Comparison of ENCODE assay signal across 8 cellular contexts in genomic region chr12:50505386-50505827, GRCh38. TPM values are rescaled to one million over a fixed set of nuclear protein-coding genes. Genes with fewer than 3 reads are reported as not detected.
DNase-seq lines count a peak whose midpoint lies in the region; ATAC-seq and TF ChIP-seq lines count a peak whose summit lies in the region.

No MANE protein-coding gene starts in this region.

- peaks cover 45% of the 10 kb centered on the region for H3K4me1 Mint-ChIP-seq in CD14-positive monocyte
- peaks cover 31% of the 10 kb centered on the region for H3K4me1 Mint-ChIP-seq in WTC11
- peaks cover 42% of the 10 kb centered on the region for H3K4me1 Mint-ChIP-seq in mesothelial cell of epicardium
- peaks cover 51% of the 10 kb centered on the region for H3K4me1 Mint-ChIP-seq in stimulated activated naive CD8-positive, alpha-beta T cell treated with anti-CD3 and anti-CD28 coated beads, Interleukin-15, amount 100 ng/mL, for 72 hours

- H3K4me1 ChIP-seq in effector memory CD4-positive, alpha-beta T cell (ENCODE audit: control insufficient read depth, insufficient read depth, low read length, poor library complexity, severe bottlenecking) = peaks cover 40% of the 10 kb centered on the region

- H3K36me3 Mint-ChIP-seq in CD14-positive monocyte = no peaks in the 10 kb centered on the region
- H3K36me3 Mint-ChIP-seq in WTC11 = peaks cover 6% of the 10 kb centered on the region; the same call in 1 of the 2 replicates
- H3K36me3 Mint-ChIP-seq in mesothelial cell of epicardium = no peaks in the 10 kb centered on the region

- peak overlapping the region; percentile 83 for H3K27ac ChIP-seq in effector memory CD4-positive, alpha-beta T cell (ENCODE audit: insufficient read depth, low read length, poor library complexity, severe bottlenecking)

- H3K4me3 ChIP-seq in effector memory CD4-positive, alpha-beta T cell (ENCODE audit: insufficient read depth, low read depth, low read length, poor library complexity, severe bottlenecking) = peak overlapping the region; percentile 88

- H3K27ac Mint-ChIP-seq in CD14-positive monocyte = peak overlapping the region; percentile 89 to 96 (median 93)
- H3K27ac Mint-ChIP-seq in WTC11 = peak overlapping the region; percentile 53; the same call in 1 of the 2 replicates
- H3K27ac Mint-ChIP-seq in mesothelial cell of epicardium = peak overlapping the region; percentile 91
- H3K27ac Mint-ChIP-seq in stimulated activated naive CD8-positive, alpha-beta T cell treated with anti-CD3 and anti-CD28 coated beads, Interleukin-15, amount 100 ng/mL, for 72 hours = peak overlapping the region; percentile 87 to 98

- no peaks in the 10 kb centered on the region for H3K9me3 ChIP-seq in effector memory CD4-positive, alpha-beta T cell (ENCODE audit: control insufficient read depth, low read length)

- POLR2A ChIA-PET in WTC11 (lab: Charles Lee) = interaction anchor here (1.1 kb wide), 1 partner anchor 138 kb away, joined by 3 read pairs; no protein-coding TSS in a partner anchor

- H3K36me3 ChIP-seq in effector memory CD4-positive, alpha-beta T cell (ENCODE audit: control insufficient read depth, insufficient read depth, low read length) = no peaks in the 10 kb centered on the region

- peaks cover 2 to 15% (median 5%) of the 10 kb centered on the region in 7 donors for H3K9me3 Mint-ChIP-seq in CD14-positive monocyte
- H3K9me3 Mint-ChIP-seq in WTC11 = peaks cover 7% of the 10 kb centered on the region
- peaks cover 5% of the 10 kb centered on the region for H3K9me3 Mint-ChIP-seq in mesothelial cell of epicardium
- H3K9me3 Mint-ChIP-seq in stimulated activated naive CD8-positive, alpha-beta T cell treated with anti-CD3 and anti-CD28 coated beads, Interleukin-15, amount 100 ng/mL, for 72 hours = peaks cover 0 to 4% of the 10 kb centered on the region in 2 donors

- no peaks in the 10 kb centered on the region for H3K27me3 Mint-ChIP-seq in CD14-positive monocyte (ENCODE audit: low read depth in 3 of 3)
- H3K27me3 Mint-ChIP-seq in WTC11 (ENCODE audit: low read depth) = no peaks in the 10 kb centered on the region
- no peaks in the 10 kb centered on the region for H3K27me3 Mint-ChIP-seq in mesothelial cell of epicardium (ENCODE audit: low read depth)
- no peaks in the 10 kb centered on the region for H3K27me3 Mint-ChIP-seq in stimulated activated naive CD8-positive, alpha-beta T cell treated with anti-CD3 and anti-CD28 coated beads, Interleukin-15, amount 100 ng/mL, for 72 hours

- DNase-seq in CD14-positive monocyte (ENCODE audit: low spot score) (peak; percentile 47), WTC11 (ENCODE audit: low spot score) (peak; percentile 31), mesothelial cell of epicardium (ENCODE audit: low spot score in 2 of 2, unreplicated experiment in 2 of 2) (peak in 1 of 2 experiments; percentile 39), OCI-M2 (lab: John Stamatoyannopoulos, UW; ENCODE audit: unreplicated experiment) (no peak)
- DNase-seq in effector memory CD4-positive, alpha-beta T cell = no peak
- DNase-seq in stimulated activated naive CD8-positive, alpha-beta T cell treated with anti-CD3 and anti-CD28 coated beads, Interleukin-15, amount 100 ng/mL, for 72 hours = no peak

- TF ChIP-seq CTCF in CD14-positive monocyte (IDR thresholded peaks at IDR 0.05) = no peak
- TF ChIP-seq CTCF in WTC11 (IDR thresholded peaks at IDR 0.05) = no peak
- TF ChIP-seq CTCF in mesothelial cell of epicardium (IDR thresholded peaks at IDR 0.05; ENCODE audit: unreplicated experiment) = no peak

- no peaks in the 10 kb centered on the region for H3K27me3 ChIP-seq in effector memory CD4-positive, alpha-beta T cell (replicated peaks; ENCODE audit: control insufficient read depth, insufficient read depth, low read length, poor library complexity, severe bottlenecking)

- intact Hi-C loops in CD14-positive monocyte (cut with micrococcal nuclease) = loop anchor here in 1 of 2 donors (2.0 to 10.0 kb wide), 4 partner anchors 47 to 259 kb away; partner anchors contain the start of gene ATF1

- H3K4me3 Mint-ChIP-seq in CD14-positive monocyte (peak overlapping the region; percentile 91 to 97), WTC11 (peak overlapping the region; percentile 88), mesothelial cell of epicardium (peak overlapping the region; percentile 91)
- peak overlapping the region; percentile 83 to 99 for H3K4me3 Mint-ChIP-seq in stimulated activated naive CD8-positive, alpha-beta T cell treated with anti-CD3 and anti-CD28 coated beads, Interleukin-15, amount 100 ng/mL, for 72 hours

- ATAC-seq in GM19328 (IDR thresholded peaks at IDR 0.05; ENCODE audit: unreplicated experiment) (peak; percentile 6), HG03457 (IDR thresholded peaks at IDR 0.05; ENCODE audit: unreplicated experiment) (peak; percentile 13), WTC11 (peak; percentile 50)
- peak; percentile 62 for ATAC-seq in stimulated activated naive CD8-positive, alpha-beta T cell treated with anti-CD3 and anti-CD28 coated beads, Interleukin-15, amount 100 ng/mL, for 72 hours

- CTCF ChIA-PET in WTC11 (lab: Charles Lee) = interaction anchor here (0.8 to 2.7 kb wide), 21 partner anchors 20 to 482 kb away, joined by 3 to 41 read pairs (median 4); a partner anchor contains a TSS

TF ChIP-seq in WTC11, 78 proteins besides CTCF, POLR2A, EP300 and RAD21:
- TF ChIP-seq JUN (CRISPR knock-in tag; IDR thresholded peaks at IDR 0.05) (no peak), MLX (CRISPR knock-in tag; IDR thresholded peaks at IDR 0.05) (no peak), GRHL2 (CRISPR knock-in tag; IDR thresholded peaks at IDR 0.05; ENCODE audit: insufficient replicate concordance, severe bottlenecking) (no peak), EMX1 (CRISPR knock-in tag; IDR thresholded peaks at IDR 0.05) (no peak)

RNA-seq across cellular contexts. Expression of gene DIP2B, which starts 0.6 kb away (rescaled TPM):
- 1 to 10 TPM; 3.5 to 6.5 TPM for polyA plus RNA-seq in CD14-positive monocyte
- 20.6 to 26.1 TPM (median 22.0 TPM) in 3 replicates for total RNA-seq in WTC11 (2021)
- 29.3 to 32.0 TPM (median 31.3 TPM) in 3 replicates for total RNA-seq in mesothelial cell of epicardium

Comparison
In these comparisons a context has a peak if more than half of its experiments do, and no peak if none do; other contexts are left out.
1. DNase-seq: peak in CD14-positive monocyte (single experiment) and WTC11 (single experiment); none in effector memory CD4-positive, alpha-beta T cell (0 of 3), stimulated activated naive CD8-positive, alpha-beta T cell treated with anti-CD3 and anti-CD28 coated beads, Interleukin-15, amount 100 ng/mL, for 72 hours (0 of 2) and OCI-M2 (single experiment).
2. ATAC-seq: peak in every context shown above with its lines; median percentile 62 in stimulated activated naive CD8-positive, alpha-beta T cell treated with anti-CD3 and anti-CD28 coated beads, Interleukin-15, amount 100 ng/mL, for 72 hours; 50 in WTC11; 13 in HG03457; 6 in GM19328.
3. Peak in every context shown above with its lines, with median percentiles within 50 percentile points of each other: H3K27ac Mint-ChIP-seq and H3K4me3 Mint-ChIP-seq.